Comparison of ENCODE assay signal across 8 cellular contexts in the genomic region with DNA sequence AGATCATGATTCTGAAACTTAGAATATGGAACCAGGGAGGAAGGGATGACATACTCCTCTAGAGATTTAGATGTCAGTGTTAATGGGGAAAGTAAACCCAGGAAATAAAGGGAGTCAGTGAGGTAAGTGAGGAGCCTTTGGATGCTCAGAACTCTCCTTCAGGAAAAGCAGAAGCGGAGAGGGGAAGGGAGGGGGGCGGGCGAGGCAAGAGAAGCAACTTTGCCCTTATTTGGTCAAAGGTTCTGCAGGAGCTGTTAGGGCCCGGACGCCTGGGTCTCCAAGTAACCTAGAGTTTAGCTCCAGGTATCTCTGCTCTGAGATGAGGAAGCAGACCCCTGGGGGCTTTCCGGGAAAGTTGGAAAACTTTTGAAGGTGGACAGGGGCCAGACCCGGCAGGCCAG. TPM values are rescaled to one million over a fixed set of nuclear protein-coding genes. Genes with fewer than 3 reads are reported as not detected.
DNase-seq lines count a peak whose midpoint lies in the region; ATAC-seq, FAIRE-seq and TF ChIP-seq lines count a peak whose summit lies in the region.

No MANE protein-coding gene starts in this region.

- WGBS in H1 (ENCODE audit: extremely low coverage in 1 of 2, insufficient coverage in 1 of 2, insufficient read length in 1 of 2, insufficient replicate concordance in 2 of 2, low coverage in 1 of 2, low lambda C conversion rate in 2 of 2, missing lambda C conversion rate in 1 of 2), 2 experiments = 8% methylated on average over 5 of the region's 7 CpGs; no CpG with 5 or more reads in 1 of the 2 experiments

- peaks cover 48% of the 10 kb centered on the region for H3K4me1 Mint-ChIP-seq in osteocyte (ENCODE audit: unreplicated experiment)

- H3K4me2 ChIP-seq in PC-3 (ENCODE audit: low read length) = peak overlapping the region; percentile 98
- peak overlapping the region; percentile 67 to 95 for H3K4me2 ChIP-seq in H1 (ENCODE audit: insufficient read depth in 1 of 2, low read depth in 2 of 2, low read length in 2 of 2)

- intact Hi-C loops in PC-3 (cut with micrococcal nuclease) = loop anchor here (2.0 kb wide), 1 partner anchor 50 kb away; a partner anchor contains a TSS

- peak; percentile 3; the same call in 1 of the 2 replicates for TF ChIP-seq POLR2A in GM12892 (IDR thresholded peaks at IDR 0.05; ENCODE audit: low read depth, low read length)
- TF ChIP-seq POLR2A in H1 (IDR thresholded peaks at IDR 0.05; ENCODE audit: control extremely low read depth in 1 of 2, low read depth in 2 of 2, low read length in 2 of 2) = no peak

- no peak for TF ChIP-seq CTCF in PC-3 (conservative IDR thresholded peaks at IDR 0.05; ENCODE audit: low read depth, low read length)
- TF ChIP-seq CTCF in H1 (IDR thresholded peaks at IDR 0.05; ENCODE audit: control extremely low read depth in 1 of 3, insufficient read depth in 1 of 3, low read depth in 1 of 3, low read length in 3 of 3) = no peak
- TF ChIP-seq CTCF in osteocyte (IDR thresholded peaks at IDR 0.05) = no peak

- H3K4ac ChIP-seq in H1 (replicated peaks; ENCODE audit: insufficient read length, low read depth, low read length) = no peak overlapping the region

- H3K4me3 ChIP-seq in PC-3 (ENCODE audit: low read length) (peak overlapping the region; percentile 90), H1 (ENCODE audit: extremely low read depth in 1 of 4, insufficient read depth in 2 of 4, low read depth in 3 of 4, low read length in 4 of 4) (peak overlapping the region; percentile 73 to 97 (median 81))

- H2BK20ac ChIP-seq in H1 (ENCODE audit: low read length) = no peak overlapping the region

- H2AFZ ChIP-seq in PC-3 (ENCODE audit: low read length) (no peak overlapping the region), H1 (ENCODE audit: low read length) (no peak overlapping the region)

- no peaks in the 10 kb centered on the region for H3K9me2 ChIP-seq in PC-3 (replicated peaks; ENCODE audit: low read length)

- peaks cover 31% of the 10 kb centered on the region for H3K4me1 ChIP-seq in PC-3 (ENCODE audit: insufficient read depth, low read length)
- peaks cover 4 to 17% (median 10%) of the 10 kb centered on the region in 4 experiments for H3K4me1 ChIP-seq in H1 (replicated peaks in 1 of 4; ENCODE audit: control insufficient read depth in 3 of 4, insufficient read depth in 4 of 4, low read length in 3 of 4)

- peak overlapping the region; percentile 28 for H3K27ac ChIP-seq in PC-3 (ENCODE audit: low read length)
- H3K27ac ChIP-seq in H1 (ENCODE audit: low read depth, low read length) = peak overlapping the region; percentile 67

- H2BK120ac ChIP-seq in H1 (replicated peaks; ENCODE audit: low read depth, low read length) = no peak overlapping the region

- no peak for TF ChIP-seq RAD21 in H1 (IDR thresholded peaks at IDR 0.05 in 1 of 2, conservative IDR thresholded peaks at IDR 0.05 in 1 of 2; ENCODE audit: low read depth in 2 of 2, low read length in 2 of 2)

- no peak overlapping the region for H2BK12ac ChIP-seq in H1 (ENCODE audit: low read depth, low read length)

- peaks cover 28% of the 10 kb centered on the region for H3K36me3 ChIP-seq in PC-3 (ENCODE audit: low read depth, low read length)
- peaks cover 8 to 42% (median 28%) of the 10 kb centered on the region in 4 experiments for H3K36me3 ChIP-seq in H1 (ENCODE audit: control insufficient read depth in 2 of 4, insufficient read depth in 4 of 4, low read length in 3 of 4)

- TF ChIP-seq EP300 in H1 (IDR thresholded peaks at IDR 0.05; ENCODE audit: borderline replicate concordance in 1 of 2, low read depth in 2 of 2, low read length in 2 of 2) = no peak

- BruUV-seq in PC-3 (replicated peaks; lab: Mats Ljungman, UMichigan) = no TSS peak

- no peaks in the 10 kb centered on the region for H3K9me3 ChIP-seq in PC-3 (ENCODE audit: low read length)
- no peaks in the 10 kb centered on the region for H3K9me3 ChIP-seq in H1 (ENCODE audit: insufficient read depth in 2 of 2, low read depth in 1 of 2, low read length in 1 of 2)

- H2AK5ac ChIP-seq in H1 (ENCODE audit: low read depth, low read length) = no peak overlapping the region

- H3K79me1 ChIP-seq in H1 (ENCODE audit: low read depth, low read length) = peaks cover 2% of the 10 kb centered on the region; the same call in 1 of the 2 replicates

- no peak for DNase-seq in GM12892 (ENCODE audit: insufficient read length)
- DNase-seq in PC-3 = no peak
- no peak for DNase-seq in H1 (ENCODE audit: low read depth in 1 of 2, low spot score in 2 of 2)
- no peak for DNase-seq in osteocyte (ENCODE audit: extremely low spot score, unreplicated experiment)
- DNase-seq in midbrain (lab: John Stamatoyannopoulos, UW) = no peak
- no peak for DNase-seq in hippocampal formation (lab: John Stamatoyannopoulos, UW)
- no peak for DNase-seq in NCI-H2227 (lab: John Stamatoyannopoulos, UW; ENCODE audit: unreplicated experiment)

- H4K91ac ChIP-seq in H1 (replicated peaks; ENCODE audit: insufficient read length, low read length) = no peak overlapping the region

- peak overlapping the region; percentile 32; the same call in 1 of the 2 replicates for H3K18ac ChIP-seq in H1 (ENCODE audit: extremely low read depth, low read length)

- POLR2A ChIA-PET in PC-3 (lab: Charles Lee; ENCODE audit: unreplicated experiment) (no interaction called here), H1 (lab: Charles Lee; ENCODE audit: partially characterized antibody) (interaction anchor here (0.6 to 32.4 kb wide), 17 partner anchors 0 to 219 kb away, joined by 3 to 987 read pairs (median 13); a partner anchor contains a TSS)

- no peak overlapping the region for H3K23ac ChIP-seq in H1 (ENCODE audit: insufficient read length)

- H4K20me1 ChIP-seq in PC-3 (ENCODE audit: low read length) (peaks cover 26% of the 10 kb centered on the region), H1 (replicated peaks in 1 of 2; ENCODE audit: control insufficient read depth in 1 of 2, insufficient read depth in 2 of 2, low read length in 2 of 2) (peaks cover 16 to 21% of the 10 kb centered on the region in 2 experiments)

- H3K4me3 Mint-ChIP-seq in osteocyte (ENCODE audit: unreplicated experiment) = peak overlapping the region; percentile 92

- H3K27me3 ChIP-seq in PC-3 (ENCODE audit: low read length) (no peaks in the 10 kb centered on the region), H1 (replicated peaks in 1 of 4; ENCODE audit: control insufficient read depth in 3 of 4, extremely low read depth in 1 of 4, insufficient read depth in 3 of 4, low read length in 3 of 4) (no peaks in the 10 kb centered on the region)

- peak overlapping the region; percentile 73 for H3K27ac Mint-ChIP-seq in osteocyte (ENCODE audit: unreplicated experiment)

- H3K36me3 Mint-ChIP-seq in osteocyte (ENCODE audit: unreplicated experiment) = peaks cover 17% of the 10 kb centered on the region

- peak overlapping the region; percentile 93 for H3K9ac ChIP-seq in PC-3 (ENCODE audit: low read length)
- peak overlapping the region in 3 of 4 experiments; percentile 46 to 78 (median 59); a peak in 6 of 7 replicates for H3K9ac ChIP-seq in H1 (replicated peaks in 1 of 4; ENCODE audit: extremely low read depth in 1 of 4, low read depth in 3 of 4, low read length in 3 of 4)

- H3K56ac ChIP-seq in H1 (replicated peaks; ENCODE audit: insufficient read length, low read depth, low read length) = no peak overlapping the region

- FAIRE-seq in GM12892 (lab: Jason Lieb, UNC) (no peak), H1 (lab: Jason Lieb, UNC) (no peak)

- CTCF ChIA-PET in PC-3 (lab: Charles Lee) = no interaction called here
- CTCF ChIA-PET in H1 (lab: Charles Lee; ENCODE audit: partially characterized antibody) = interaction anchor here (0.7 to 0.8 kb wide), 3 partner anchors 11 to 37 kb away, joined by 3 to 4 read pairs (median 3); no protein-coding TSS in a partner anchor

- no peak overlapping the region for H2BK15ac ChIP-seq in H1 (ENCODE audit: low read length)

- H4K5ac ChIP-seq in H1 (ENCODE audit: insufficient read length, low read depth, low read length) = no peak overlapping the region

- H3K23me2 ChIP-seq in H1 (ENCODE audit: low read depth, low read length) = peaks cover 18% of the 10 kb centered on the region

- H2BK5ac ChIP-seq in H1 (ENCODE audit: low read depth, low read length) = peak overlapping the region; percentile 44; the same call in 1 of the 2 replicates

- H3K9me3 Mint-ChIP-seq in osteocyte (ENCODE audit: unreplicated experiment) = no peaks in the 10 kb centered on the region

- no peak overlapping the region for H4K8ac ChIP-seq in H1 (ENCODE audit: extremely low read depth, insufficient read depth, low read length)

- ATAC-seq in PC-3 (no peak), HG03095 (IDR thresholded peaks at IDR 0.05; ENCODE audit: unreplicated experiment) (no peak)

- no peaks in the 10 kb centered on the region for H3F3A ChIP-seq in PC-3 (ENCODE audit: low read length, unreplicated experiment)

- H3K79me2 ChIP-seq in PC-3 (ENCODE audit: low read length) (peaks cover 66% of the 10 kb centered on the region), H1 (ENCODE audit: control insufficient read depth in 1 of 2, insufficient read depth in 2 of 2, low read length in 2 of 2) (peaks cover 8 to 44% of the 10 kb centered on the region in 2 experiments)

- no peak overlapping the region for H3K14ac ChIP-seq in H1 (ENCODE audit: insufficient read length)

- no peaks in the 10 kb centered on the region for H3K27me3 Mint-ChIP-seq in osteocyte (ENCODE audit: unreplicated experiment)

RNA-seq across cellular contexts. Expression of a gene that starts 1.3 kb away (rescaled TPM):
- 1,802 TPM for polyA plus RNA-seq in GM12892 (2012; ENCODE audit: missing spikeins)
- total RNA-seq in PC-3 (2014; rRNA removed) (1,914 and 2,339 TPM in 2 replicates), osteocyte (509 and 514 TPM in 2 replicates)
- 1,355 and 1,387 TPM in 2 replicates for total RNA-seq in H1 (2021; fragmentation: NEBNext Ultra II Directional; extraction: Animal tissue kit (Norgen Biotek cat#: 25700))
- 1,949 and 2,147 TPM in 2 replicates for polyA plus RNA-seq in H1 (2011; rRNA removed)
- 1,309 TPM for polyA plus RNA-seq in H1 (2011; cell fraction: cytosol; rRNA removed)
- 1,023 TPM for polyA plus RNA-seq in H1 (2011; cell fraction: nucleus; rRNA removed)
- polyA plus RNA-seq in H1 (2012, experiment 1 of 2) = 1,911 to 2,058 TPM (median 2,001 TPM) in 4 replicates
- polyA plus RNA-seq in H1 (2012, experiment 2 of 2) = 2,250 TPM
- 1,621 TPM for polyA plus RNA-seq in H1 (2013, experiment 1 of 2)
- polyA plus RNA-seq in H1 (2013, experiment 2 of 2) = 1,713 TPM
- polyA minus RNA-seq in H1 (2011; rRNA and poly(A)+ RNA removed) = 375 and 437 TPM in 2 replicates
- 1,836 TPM for polyA minus RNA-seq in H1 (2011; cell fraction: cytosol; rRNA and poly(A)+ RNA removed)
- 497 TPM for polyA minus RNA-seq in H1 (2011; cell fraction: nucleus; rRNA and poly(A)+ RNA removed)

RNA-seq across cellular contexts. Expression of a gene that starts 3.9 kb away (rescaled TPM):
- 30.2 TPM for polyA plus RNA-seq in GM12892 (2012; ENCODE audit: missing spikeins)
- total RNA-seq in PC-3 (2014; rRNA removed) (2.4 and 7.5 TPM in 2 replicates), osteocyte (9.4 and 9.5 TPM in 2 replicates)
- total RNA-seq in H1 (2021; fragmentation: NEBNext Ultra II Directional; extraction: Animal tissue kit (Norgen Biotek cat#: 25700)) = 24.1 and 25.7 TPM in 2 replicates
- polyA plus RNA-seq in H1 (2011; rRNA removed) = 25.0 and 36.4 TPM in 2 replicates
- 40.3 TPM for polyA plus RNA-seq in H1 (2011; cell fraction: cytosol; rRNA removed)
- polyA plus RNA-seq in H1 (2011; cell fraction: nucleus; rRNA removed) = 152 TPM
- polyA plus RNA-seq in H1 (2012, experiment 1 of 2) = 25.0 to 36.7 TPM (median 34.0 TPM) in 4 replicates
- 31.1 TPM for polyA plus RNA-seq in H1 (2012, experiment 2 of 2)
- 19.9 TPM for polyA plus RNA-seq in H1 (2013, experiment 1 of 2)
- 16.5 TPM for polyA plus RNA-seq in H1 (2013, experiment 2 of 2)
- 14.4 and 17.4 TPM in 2 replicates for polyA minus RNA-seq in H1 (2011; rRNA and poly(A)+ RNA removed)
- polyA minus RNA-seq in H1 (2011; cell fraction: cytosol; rRNA and poly(A)+ RNA removed) = 12.0 TPM
- polyA minus RNA-seq in H1 (2011; cell fraction: nucleus; rRNA and poly(A)+ RNA removed) = 20.1 TPM

RNA-seq across cellular contexts. Expression of a gene that starts 6.9 kb away (rescaled TPM):
- polyA plus RNA-seq in GM12892 (2012; ENCODE audit: missing spikeins) = 108 TPM
- total RNA-seq in PC-3 (2014; rRNA removed) (37.8 and 43.1 TPM in 2 replicates), osteocyte (105 and 115 TPM in 2 replicates)
- 140 and 147 TPM in 2 replicates for total RNA-seq in H1 (2021; fragmentation: NEBNext Ultra II Directional; extraction: Animal tissue kit (Norgen Biotek cat#: 25700))
- 281 and 284 TPM in 2 replicates for polyA plus RNA-seq in H1 (2011; rRNA removed)
- polyA plus RNA-seq in H1 (2011; cell fraction: cytosol; rRNA removed) = 157 TPM
- polyA plus RNA-seq in H1 (2011; cell fraction: nucleus; rRNA removed) = 259 TPM
- polyA plus RNA-seq in H1 (2012, experiment 1 of 2) = 183 to 210 TPM (median 196 TPM) in 4 replicates
- polyA plus RNA-seq in H1 (2012, experiment 2 of 2) = 259 TPM
- polyA plus RNA-seq in H1 (2013, experiment 1 of 2) = 230 TPM
- 261 TPM for polyA plus RNA-seq in H1 (2013, experiment 2 of 2)
- polyA minus RNA-seq in H1 (2011; rRNA and poly(A)+ RNA removed) = 107 and 125 TPM in 2 replicates
- 101 TPM for polyA minus RNA-seq in H1 (2011; cell fraction: cytosol; rRNA and poly(A)+ RNA removed)
- 69.3 TPM for polyA minus RNA-seq in H1 (2011; cell fraction: nucleus; rRNA and poly(A)+ RNA removed)

RNA-seq across cellular contexts. Expression of a gene that starts 7.2 kb away (rescaled TPM):
- polyA plus RNA-seq in GM12892 (2012; ENCODE audit: missing spikeins) = 61.3 TPM
- total RNA-seq in PC-3 (2014; rRNA removed) (64.3 and 72.1 TPM in 2 replicates), osteocyte (59.6 and 60.6 TPM in 2 replicates)
- total RNA-seq in H1 (2021; fragmentation: NEBNext Ultra II Directional; extraction: Animal tissue kit (Norgen Biotek cat#: 25700)) = 55.9 and 65.2 TPM in 2 replicates
- polyA plus RNA-seq in H1 (2011; rRNA removed) = 97.0 and 136 TPM in 2 replicates
- polyA plus RNA-seq in H1 (2011; cell fraction: cytosol; rRNA removed) = 79.9 TPM
- 129 TPM for polyA plus RNA-seq in H1 (2011; cell fraction: nucleus; rRNA removed)
- polyA plus RNA-seq in H1 (2012, experiment 1 of 2) = 33.7 to 73.1 TPM (median 65.0 TPM) in 4 replicates
- 73.8 TPM for polyA plus RNA-seq in H1 (2012, experiment 2 of 2)
- polyA plus RNA-seq in H1 (2013, experiment 1 of 2) = 45.3 TPM
- polyA plus RNA-seq in H1 (2013, experiment 2 of 2) = 46.5 TPM
- 58.4 and 65.8 TPM in 2 replicates for polyA minus RNA-seq in H1 (2011; rRNA and poly(A)+ RNA removed)
- polyA minus RNA-seq in H1 (2011; cell fraction: cytosol; rRNA and poly(A)+ RNA removed) = 24.7 TPM
- polyA minus RNA-seq in H1 (2011; cell fraction: nucleus; rRNA and poly(A)+ RNA removed) = 61.7 TPM

RNA-seq across cellular contexts. Expression of a gene that starts 14.9 kb away (rescaled TPM):
- 1.9 TPM for polyA plus RNA-seq in GM12892 (2012; ENCODE audit: missing spikeins)
- not detected in 2 replicates for total RNA-seq in PC-3 (2014; rRNA removed)
- not detected in 2 replicates for total RNA-seq in H1 (2021; fragmentation: NEBNext Ultra II Directional; extraction: Animal tissue kit (Norgen Biotek cat#: 25700))
- not detected in 2 replicates for polyA plus RNA-seq in H1 (2011; rRNA removed)
- not detected for polyA plus RNA-seq in H1 (2011; cell fraction: cytosol; rRNA removed)
- not detected for polyA plus RNA-seq in H1 (2011; cell fraction: nucleus; rRNA removed)
- 1.6 to 3.1 TPM (median 2.6 TPM) in 4 replicates for polyA plus RNA-seq in H1 (2012, experiment 1 of 2)
- 1.2 TPM for polyA plus RNA-seq in H1 (2012, experiment 2 of 2)
- polyA plus RNA-seq in H1 (2013, experiment 1 of 2) = not detected
- not detected for polyA plus RNA-seq in H1 (2013, experiment 2 of 2)
- polyA minus RNA-seq in H1 (2011; rRNA and poly(A)+ RNA removed) = not detected in 2 replicates
- polyA minus RNA-seq in H1 (2011; cell fraction: cytosol; rRNA and poly(A)+ RNA removed) = not detected
- not detected for polyA minus RNA-seq in H1 (2011; cell fraction: nucleus; rRNA and poly(A)+ RNA removed)
- not detected in 2 replicates for total RNA-seq in osteocyte
